Comparison of ENCODE assay signal across 8 cellular contexts in the genomic region with DNA sequence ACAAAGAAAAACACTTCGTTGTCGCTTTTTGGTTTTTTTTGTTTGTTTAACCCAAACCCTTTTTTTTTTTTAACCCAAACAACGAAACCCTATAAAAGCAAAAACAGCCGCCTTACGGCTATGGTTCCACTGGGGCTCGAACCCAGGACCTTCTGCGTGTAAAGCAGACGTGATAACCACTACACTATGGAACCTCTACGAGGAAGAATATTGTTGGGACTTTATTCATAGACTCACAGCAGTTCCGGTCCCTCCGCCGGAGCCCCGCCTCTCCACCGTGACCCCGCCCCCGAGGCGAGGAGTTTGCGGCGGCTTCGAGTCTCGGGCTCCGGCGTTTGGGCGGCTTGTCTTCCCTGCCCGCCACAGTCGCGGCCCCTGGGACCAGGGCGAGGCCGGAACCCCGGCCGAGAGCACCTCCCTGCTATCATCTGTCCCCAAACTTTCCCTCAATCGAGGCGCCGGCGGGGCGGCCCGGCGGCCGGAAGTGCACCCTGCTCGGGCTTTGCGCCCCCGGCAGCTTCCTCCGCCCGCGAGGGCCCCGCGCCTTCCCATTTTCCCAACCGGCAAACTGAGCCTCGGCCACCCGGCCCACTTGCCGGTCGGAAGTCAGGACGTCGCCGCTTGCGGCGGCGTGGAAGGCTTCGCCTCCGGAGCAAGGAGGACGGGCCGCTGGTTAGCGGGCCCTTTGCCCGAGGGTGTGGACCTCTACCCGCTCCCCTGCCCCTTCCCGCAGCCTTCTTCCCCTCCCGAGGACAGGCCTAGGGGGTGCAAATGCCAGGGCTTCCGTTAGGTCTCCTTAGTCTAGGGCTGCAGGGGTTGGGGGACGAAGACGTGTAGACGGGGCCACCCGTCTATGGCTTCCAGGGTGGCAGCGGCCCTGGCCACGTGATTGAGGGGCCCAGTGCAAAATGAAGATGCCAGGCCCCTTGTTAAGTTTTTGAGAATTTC. TPM values are rescaled to one million over a fixed set of nuclear protein-coding genes. Genes with fewer than 3 reads are reported as not detected.
DNase-seq lines count a peak whose midpoint lies in the region; ATAC-seq and TF ChIP-seq lines count a peak whose summit lies in the region.

No MANE protein-coding gene starts in this region.

- no peaks in the 10 kb centered on the region for H3K79me2 ChIP-seq in neural cell (replicated peaks; ENCODE audit: insufficient read depth, low read length)

- DNase-seq in DMS79 treated with DMSO at 0.1 percent for 48 hours (lab: John Stamatoyannopoulos, UW) (peak; percentile 43), HuH-7 (ENCODE audit: low spot score) (peak; percentile 28), RKO (ENCODE audit: low spot score) (peak; percentile 57), fibroblast of villous mesenchyme (ENCODE audit: low read depth) (peak; percentile 68)
- peak; percentile 68 for DNase-seq in activated effector memory CD4-positive, alpha-beta T cell treated with Interleukin-2 at 50 U/mL for 16 hours
- peak; percentile 82 to 84 for DNase-seq in stimulated activated naive CD8-positive, alpha-beta T cell treated with anti-CD3 and anti-CD28 coated beads, Interleukin-15, amount 100 ng/mL, for 72 hours

- no peaks in the 10 kb centered on the region for H3K27me3 Mint-ChIP-seq in stimulated activated naive CD8-positive, alpha-beta T cell treated with anti-CD3 and anti-CD28 coated beads, Interleukin-15, amount 100 ng/mL, for 72 hours

- peak overlapping the region; percentile 56 for H3K9ac ChIP-seq in neural cell (ENCODE audit: low read length)

- peak; percentile 87 for ATAC-seq in GM21528 (IDR thresholded peaks at IDR 0.05; ENCODE audit: low FRiP score, unreplicated experiment)
- ATAC-seq in stimulated activated naive CD8-positive, alpha-beta T cell treated with anti-CD3 and anti-CD28 coated beads, Interleukin-15, amount 100 ng/mL, for 72 hours = peak; percentile 86

- TF ChIP-seq CTCF in fibroblast of villous mesenchyme (IDR thresholded peaks at IDR 0.05; ENCODE audit: insufficient read depth, low read depth, low read length) (no peak), neural cell (IDR thresholded peaks at IDR 0.05; ENCODE audit: poor library complexity, severe bottlenecking) (no peak)

- TF ChIP-seq RAD21 in neural cell (conservative IDR thresholded peaks at IDR 0.05) = no peak

- no peaks in the 10 kb centered on the region for H3K9me3 Mint-ChIP-seq in stimulated activated naive CD8-positive, alpha-beta T cell treated with anti-CD3 and anti-CD28 coated beads, Interleukin-15, amount 100 ng/mL, for 72 hours

- no peaks in the 10 kb centered on the region for H3K36me3 ChIP-seq in neural cell (ENCODE audit: insufficient read depth, low read length)

- TF ChIP-seq EP300 in neural cell (conservative IDR thresholded peaks at IDR 0.05; ENCODE audit: poor library complexity, severe bottlenecking) = no peak

- peaks cover 15% of the 10 kb centered on the region for H3K4me1 Mint-ChIP-seq in stimulated activated naive CD8-positive, alpha-beta T cell treated with anti-CD3 and anti-CD28 coated beads, Interleukin-15, amount 100 ng/mL, for 72 hours

- no peak overlapping the region for H2AFZ ChIP-seq in neural cell (ENCODE audit: low read depth, low read length)

- H3K4me3 Mint-ChIP-seq in stimulated activated naive CD8-positive, alpha-beta T cell treated with anti-CD3 and anti-CD28 coated beads, Interleukin-15, amount 100 ng/mL, for 72 hours = peak overlapping the region; percentile 74 to 82

- H3K9me2 ChIP-seq in neural cell (ENCODE audit: insufficient read depth, low read length) = no peaks in the 10 kb centered on the region

- H3F3A ChIP-seq in neural cell (ENCODE audit: insufficient read depth, low read length, poor library complexity, severe bottlenecking) = no peaks in the 10 kb centered on the region

- H3K27ac ChIP-seq in neural cell (ENCODE audit: low read length) = no peak overlapping the region

- no peaks in the 10 kb centered on the region for H4K20me1 ChIP-seq in neural cell (ENCODE audit: insufficient read depth)

- no peaks in the 10 kb centered on the region for H3K27me3 ChIP-seq in neural cell (ENCODE audit: insufficient read depth, low read depth, low read length)

- H3K4me3 ChIP-seq in fibroblast of villous mesenchyme (ENCODE audit: low read depth, low read length) (peak overlapping the region; percentile 64), neural cell (ENCODE audit: low read length) (peak overlapping the region; percentile 71)

- H3K9me3 ChIP-seq in neural cell (ENCODE audit: low read length) = no peaks in the 10 kb centered on the region

- H3K4me2 ChIP-seq in neural cell (ENCODE audit: low read length) = no peak overlapping the region

- H3K27ac Mint-ChIP-seq in stimulated activated naive CD8-positive, alpha-beta T cell treated with anti-CD3 and anti-CD28 coated beads, Interleukin-15, amount 100 ng/mL, for 72 hours = peak overlapping the region; percentile 89 to 98

TF ChIP-seq in neural cell, 6 proteins besides CTCF, POLR2A, EP300 and RAD21:
- TF ChIP-seq POLR2AphosphoS5 (IDR thresholded peaks at IDR 0.05) (no peak), MXI1 (conservative IDR thresholded peaks at IDR 0.05; ENCODE audit: poor library complexity, severe bottlenecking) (no peak), REST (IDR thresholded peaks at IDR 0.05; ENCODE audit: borderline replicate concordance) (no peak), TAF1 (IDR thresholded peaks at IDR 0.05; ENCODE audit: low read depth) (no peak), SMC3 (conservative IDR thresholded peaks at IDR 0.05; ENCODE audit: poor library complexity) (no peak), EZH2 (IDR thresholded peaks at IDR 0.05; ENCODE audit: borderline replicate concordance, insufficient read depth, low read length, poor library complexity, severe bottlenecking) (no peak)

RNA-seq across cellular contexts. Expression of gene RS1, which starts 3.2 kb away (rescaled TPM):
- total RNA-seq in fibroblast of villous mesenchyme = not detected in 2 replicates
- not detected in 2 replicates for polyA plus RNA-seq in neural cell
- not detected in 2 replicates for polyA minus RNA-seq in neural cell

RNA-seq across cellular contexts. Expression of gene PPEF1, which starts 32.4 kb away (rescaled TPM):
- not detected in 2 replicates for total RNA-seq in fibroblast of villous mesenchyme
- 1.5 and 1.6 TPM in 2 replicates for polyA plus RNA-seq in neural cell
- polyA minus RNA-seq in neural cell = 0.69 and 0.97 TPM in 2 replicates

Comparison
In these comparisons a context has a peak if more than half of its experiments do, and no peak if none do; other contexts are left out.
1. DNase-seq: peak in every context shown above with its lines; median percentile 83 in stimulated activated naive CD8-positive, alpha-beta T cell treated with anti-CD3 and anti-CD28 coated beads, Interleukin-15, amount 100 ng/mL, for 72 hours; 68 in activated effector memory CD4-positive, alpha-beta T cell treated with Interleukin-2 at 50 U/mL for 16 hours; 68 in fibroblast of villous mesenchyme; 57 in RKO; 43 in DMS79 treated with DMSO at 0.1 percent for 48 hours; 28 in HuH-7.